ENCODE assay signal across 9 cellular contexts in the genomic region with DNA sequence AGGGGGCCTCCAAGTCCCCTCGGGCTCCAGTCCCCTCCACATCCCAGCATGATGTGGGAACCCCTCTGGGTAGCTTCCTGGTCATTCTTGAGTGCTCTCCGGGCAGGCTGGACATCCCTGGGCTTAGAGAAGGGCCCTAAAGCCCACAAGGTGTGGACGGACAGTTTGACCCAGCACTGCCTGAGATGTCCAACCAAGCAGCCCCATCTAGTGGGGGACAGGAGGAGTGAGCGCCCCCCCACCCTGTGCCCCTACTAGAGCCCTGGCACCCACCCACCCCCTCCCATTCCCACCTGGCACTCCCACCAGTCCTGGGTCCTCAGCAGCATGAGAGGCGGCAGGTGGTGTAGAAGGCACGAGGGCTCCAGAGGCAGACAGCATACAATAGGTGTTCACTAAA. TPM values are rescaled to one million over a fixed set of nuclear protein-coding genes. Genes with fewer than 3 reads are reported as not detected.
DNase-seq lines count a peak whose midpoint lies in the region; ATAC-seq, FAIRE-seq and TF ChIP-seq lines count a peak whose summit lies in the region.
"Had no signal": no experiment of that assay in that cellular context is flagged by ENCODE, and none has a peak within 500 bp of the region (broad histone marks: within the 10 kb centered on the region; RNA-seq: fewer than 3 reads in every experiment).

No MANE protein-coding gene starts in this region.

- peak; percentile 88 for ATAC-seq in HCT116
- peak; percentile 69 for ATAC-seq in GM12878
- ATAC-seq in lower lobe of right lung: peak in 1 of 2 donors; percentile 35
- no peak for ATAC-seq in HG03196 (IDR thresholded peaks at IDR 0.05; ENCODE audit: unreplicated experiment)
- no peak for ATAC-seq in GM21786 (IDR thresholded peaks at IDR 0.05; ENCODE audit: unreplicated experiment)
- ATAC-seq: activated CD4-positive, CD25-positive, alpha-beta regulatory T cell treated with anti-CD3 and anti-CD28 coated beads, Interleukin-2, amount 50 U/mL, for 24 hours had no signal

- no peaks in the 10 kb centered on the region for H3K9me3 ChIP-seq in HCT116 (ENCODE audit: control insufficient read depth in 1 of 2, insufficient read depth in 1 of 2, low read depth in 1 of 2, low read length in 2 of 2)
- H3K9me3 ChIP-seq in GM12878 (replicated peaks; ENCODE audit: control insufficient read depth, insufficient read depth, low read length): no peaks in the 10 kb centered on the region
- no peaks in the 10 kb centered on the region for H3K9me3 ChIP-seq in lower lobe of right lung

- RAD21 ChIA-PET in HCT116 (lab: Charles Lee; ENCODE audit: low non-redundant PET in 1 of 2, low total read pairs in 2 of 2, uncharacterized antibody in 2 of 2, unreplicated experiment in 2 of 2) (interaction anchor here in 1 of 2 experiments (0.7 kb wide), 1 partner anchor 190 kb away, joined by 5 read pairs; no protein-coding TSS in a partner anchor), GM12878 (lab: Charles Lee; ENCODE audit: unreplicated experiment) (interaction anchor here (2.5 kb wide), 1 partner anchor 106 kb away, joined by 11 read pairs; no protein-coding TSS in a partner anchor)

- H3K27me3 ChIP-seq in HCT116 (ENCODE audit: insufficient read depth, low read length) (no peaks in the 10 kb centered on the region), GM12878 (replicated peaks in 1 of 2; ENCODE audit: control insufficient read depth in 2 of 2, insufficient read depth in 2 of 2, low read length in 1 of 2) (peaks cover 0 to 4% of the 10 kb centered on the region in 2 experiments; a peak in 3 of 4 replicates), lower lobe of right lung (ENCODE audit: low read depth) (no peaks in the 10 kb centered on the region)

- in situ Hi-C loops in GM12878 (cut with MboI): no loop called here

- H3K9me2 ChIP-seq in HCT116 (ENCODE audit: insufficient read depth): no peaks in the 10 kb centered on the region

- DNase-seq in AG09319 (ENCODE audit: extremely low read depth, low read depth) (no peak), HCT116 (ENCODE audit: low read depth, low spot score) (no peak), GM12878 (ENCODE audit: low read depth, low spot score) (no peak), lower lobe of right lung (no peak), SW 1271 (lab: John Stamatoyannopoulos, UW) (no peak), COR-L47 (lab: John Stamatoyannopoulos, UW) (no peak)

- POLR2A ChIA-PET in HCT116 (lab: Charles Lee) (no interaction called here), GM12878 (lab: Charles Lee) (no interaction called here)

- 10% methylated on average over 6 of the region's 6 CpGs for WGBS in GM12878 (ENCODE audit: insufficient coverage, insufficient replicate concordance, low lambda C conversion rate, missing lambda C conversion rate)

- H3K79me2 ChIP-seq in HCT116 (ENCODE audit: insufficient read depth, low read length) (no peaks in the 10 kb centered on the region), GM12878 (ENCODE audit: control insufficient read depth, insufficient read depth, low read length) (no peaks in the 10 kb centered on the region)

- SMC1A ChIA-PET in GM12878 (lab: Charles Lee; ENCODE audit: uncharacterized antibody, unreplicated experiment): interaction anchor here (2.4 kb wide), 1 partner anchor 106 kb away, joined by 6 read pairs; no protein-coding TSS in a partner anchor

- H4K20me1 ChIP-seq in HCT116 (ENCODE audit: insufficient read depth): no peaks in the 10 kb centered on the region
- H4K20me1 ChIP-seq in GM12878 (ENCODE audit: control insufficient read depth, insufficient read depth): no peaks in the 10 kb centered on the region

- intact Hi-C loops in HCT116 (cut with micrococcal nuclease) (loop anchor here (2.0 kb wide), 2 partner anchors 105 to 203 kb away; no protein-coding TSS in a partner anchor), GM12878 (cut with micrococcal nuclease; ENCODE audit: unreplicated experiment) (loop anchor here (5.0 kb wide), 1 partner anchor 107 kb away; no protein-coding TSS in a partner anchor), lower lobe of right lung (cut with DNase I) (no loop called here)

- CTCF ChIA-PET in HCT116 (lab: Charles Lee) (interaction anchor here (0.8 to 3.1 kb wide), 5 partner anchors 106 to 202 kb away, joined by 3 to 11 read pairs (median 3); no protein-coding TSS in a partner anchor), GM12878 (lab: Yijun Ruan, JAX) (interaction anchor here (0.7 to 4.2 kb wide), 7 partner anchors 13 to 202 kb away, joined by 3 to 35 read pairs (median 5); no protein-coding TSS in a partner anchor)

- no peaks in the 10 kb centered on the region for H3K36me3 ChIP-seq in HCT116 (ENCODE audit: control insufficient read depth in 1 of 2, insufficient read depth in 2 of 2, low read length in 2 of 2)
- H3K36me3 ChIP-seq in GM12878 (ENCODE audit: control insufficient read depth in 2 of 2, insufficient read depth in 2 of 2, low read length in 1 of 2): no peaks in the 10 kb centered on the region
- H3K36me3 ChIP-seq in lower lobe of right lung: no peaks in the 10 kb centered on the region

- H3K4me2 ChIP-seq in HCT116 (ENCODE audit: low read length) (no peak overlapping the region), GM12878 (ENCODE audit: control insufficient read depth, insufficient read depth) (no peak overlapping the region)

- H3K4me3 ChIP-seq in HCT116 (replicated peaks in 1 of 2; ENCODE audit: low read depth in 1 of 2, low read length in 2 of 2): no peak overlapping the region
- no peak overlapping the region for H3K4me3 ChIP-seq in GM12878
- H3K4me3 ChIP-seq in lower lobe of right lung: no peak overlapping the region

- no TSS peak for BruUV-seq in HCT116 (replicated peaks; lab: Mats Ljungman, UMichigan)
- no TSS peak for BruUV-seq in GM12878 (replicated peaks; lab: Mats Ljungman, UMichigan)

- no peak for TF ChIP-seq POLR2A in HCT116 (IDR thresholded peaks at IDR 0.05; ENCODE audit: borderline replicate concordance, extremely low read depth, insufficient read depth, insufficient read length)
- no peak for TF ChIP-seq POLR2A in GM12878 (IDR thresholded peaks at IDR 0.05; ENCODE audit: low read depth, low read length)

- no peak overlapping the region for H3K27ac ChIP-seq in HCT116 (ENCODE audit: low read depth, low read length)
- H3K27ac ChIP-seq in GM12878 (ENCODE audit: control insufficient read depth, insufficient read depth): no peak overlapping the region
- no peak overlapping the region for H3K27ac ChIP-seq in lower lobe of right lung

- TF ChIP-seq RAD21 in HCT116 (IDR thresholded peaks at IDR 0.05; ENCODE audit: low read depth) (peak; percentile 73), GM12878 (IDR thresholded peaks at IDR 0.05; ENCODE audit: insufficient read depth, low read depth, low read length) (peak; percentile 39)

- no peak overlapping the region for H2AFZ ChIP-seq in HCT116 (ENCODE audit: low read depth, low read length, poor library complexity, severe bottlenecking)
- H2AFZ ChIP-seq in GM12878 (ENCODE audit: control insufficient read depth, low read depth, low read length): no peak overlapping the region

- no peak overlapping the region for H3K9ac ChIP-seq in HCT116 (ENCODE audit: low read length)
- H3K9ac ChIP-seq in GM12878 (ENCODE audit: control insufficient read depth, insufficient read depth, low read length): no peak overlapping the region

- TF ChIP-seq EP300 in GM12878 (IDR thresholded peaks at IDR 0.05; ENCODE audit: borderline replicate concordance in 1 of 2, control insufficient read depth in 1 of 2, low read depth in 2 of 2, low read length in 2 of 2): no peak

- TF ChIP-seq CTCF in AG09319 (IDR thresholded peaks at IDR 0.05; ENCODE audit: low read depth, low read length) (peak; percentile 43), HCT116 (IDR thresholded peaks at IDR 0.05 in 2 of 3, conservative IDR thresholded peaks at IDR 0.05 in 1 of 3; ENCODE audit: borderline replicate concordance in 1 of 3, insufficient read depth in 1 of 3, low read depth in 2 of 3, low read length in 2 of 3) (peak; percentile 24 to 33 (median 31); a peak in 2 of 6 replicates), GM12878 (IDR thresholded peaks at IDR 0.05 in 2 of 3, conservative IDR thresholded peaks at IDR 0.05 in 1 of 3; ENCODE audit: control insufficient read depth in 2 of 3, extremely low read depth in 1 of 3, insufficient read depth in 1 of 3, low read depth in 3 of 3, low read length in 3 of 3) (peak in 2 of 3 experiments; percentile 26 to 43; a peak in 2 of 6 replicates), lower lobe of right lung (IDR thresholded peaks at IDR 0.05) (peak; percentile 13)

- H3K4me1 ChIP-seq in HCT116 (ENCODE audit: control insufficient read depth in 1 of 2, insufficient read depth in 2 of 2, low read length in 2 of 2) (no peaks in the 10 kb centered on the region; a peak in 1 of 4 replicates), GM12878 (ENCODE audit: control insufficient read depth, insufficient read depth, low read length) (no peaks in the 10 kb centered on the region), lower lobe of right lung (peaks cover 27% of the 10 kb centered on the region)

- no peak for FAIRE-seq in GM12878 (lab: Jason Lieb, UNC)

TF ChIP-seq in HCT116, 20 proteins besides CTCF, POLR2A, EP300 and RAD21 (continues in another document):
- TF ChIP-seq ZNF274 (IDR thresholded peaks at IDR 0.05; ENCODE audit: low read depth, low read length) (no peak), FOSL1 (IDR thresholded peaks at IDR 0.05; ENCODE audit: low read depth) (no peak), SP1 (IDR thresholded peaks at IDR 0.05; ENCODE audit: low read depth) (no peak), JUND (IDR thresholded peaks at IDR 0.05) (no peak)

TF ChIP-seq in GM12878, 131 proteins besides CTCF, POLR2A, EP300 and RAD21 (continues in another document):
- TF ChIP-seq CEBPB (IDR thresholded peaks at IDR 0.05; ENCODE audit: borderline replicate concordance in 1 of 2, low read depth in 2 of 2, low read length in 2 of 2): no peak
- no peak for TF ChIP-seq NR2F1 (conservative IDR thresholded peaks at IDR 0.05)
- TF ChIP-seq TBL1XR1 (IDR thresholded peaks at IDR 0.05; ENCODE audit: low read depth, low read length): no peak

RNA-seq across cellular contexts. Expression of a gene that starts 45.9 kb away (rescaled TPM):
- total RNA-seq in HCT116 (2021; ENCODE audit: unreplicated experiment) (not detected), GM12878 (2014; rRNA removed) (not detected in 2 replicates), GM12878 (2014; rRNA removed; fragmentation: Illumina TruSeq; extraction: Trizol) (not detected in 2 replicates), GM12878 (2021) (not detected in 2 replicates), lower lobe of right lung (not detected)
- not detected in 2 replicates for polyA plus RNA-seq in HCT116 (2012)
- not detected in 2 replicates for total RNA-seq in GM12878 (2013; cell fraction: nucleolus; rRNA removed)
- polyA plus RNA-seq in GM12878 (2011; ENCODE audit: low read depth): not detected
- polyA plus RNA-seq in GM12878 (2011; rRNA removed) (not detected in 2 replicates), GM12878 (2014; fragmentation: Illumina TruSeq; extraction: Trizol) (not detected in 2 replicates), GM12878 (2014; fragmentation: Nextera tagmentation; extraction: Ambion mirVana) (not detected), GM12878 (2014; rRNA removed) (not detected in 2 replicates), GM12878 (2016; fragmentation: Nextera tagmentation; extraction: Ambion mirVana) (not detected)
- polyA plus RNA-seq in GM12878 (2011; cell fraction: cytosol; rRNA removed): not detected in 2 replicates
- polyA plus RNA-seq in GM12878 (2011; cell fraction: nucleus; rRNA removed): not detected in 2 replicates
- not detected in 2 replicates for polyA plus RNA-seq in GM12878 (2012)
- not detected in 2 replicates for polyA minus RNA-seq in GM12878 (2011; rRNA and poly(A)+ RNA removed)
- polyA minus RNA-seq in GM12878 (2011; cell fraction: cytosol; rRNA and poly(A)+ RNA removed): not detected in 2 replicates
- polyA minus RNA-seq in GM12878 (2011; cell fraction: nucleus; rRNA and poly(A)+ RNA removed): not detected in 2 replicates

Comparison
In these comparisons a context has a peak if more than half of its experiments do, and no peak if none do; other contexts are left out.
1. ATAC-seq: peak in HCT116 (single experiment) and GM12878 (single experiment); none in HG03196 (single experiment) and GM21786 (single experiment).
2. Peak in every context shown above with its lines, with median percentiles within 50 percentile points of each other: CTCF ChIP-seq.